Comparison of ENCODE assay signal across 16 cellular contexts in genomic region chr3:179860275-179861107, GRCh38.
"Had no signal": no experiment of that assay in that cellular context is flagged by ENCODE, and none has a peak within 500 bp of the region (broad histone marks: within the 10 kb centered on the region; RNA-seq: fewer than 3 reads in every experiment).

No MANE protein-coding gene starts in this region.

- H3K4me3 Mint-ChIP-seq: activated naive CD4-positive, alpha-beta T cell treated with anti-CD3 and anti-CD28 coated beads, Interleukin-2, amount 10 ng/mL, durations not matched to agents 7 days and 5 days; T-helper 1 cell treated with Interleukin-12 subunit alpha and Interleukin-12 subunit beta and Interleukin-4 antibody, amounts not matched to agents 30 μg/mL and 1 μg/mL, for 36 hours had no signal

- FAIRE-seq: bronchial epithelial cell had no signal

- H3K4me1 Mint-ChIP-seq: activated naive CD4-positive, alpha-beta T cell treated with anti-CD3 and anti-CD28 coated beads, Interleukin-2, amount 10 ng/mL, durations not matched to agents 7 days and 5 days had no signal

- H3K36me3 ChIP-seq: adrenal gland, gastrocnemius medialis, left lung, spleen, stomach, vagina had no signal

- H3K27ac ChIP-seq: adrenal gland, gastrocnemius medialis, left lung, spleen, stomach, vagina had no signal

- ATAC-seq: esophagus mucosa, gastrocnemius medialis, left lung had no signal

- H3K4me3 ChIP-seq: adrenal gland, gastrocnemius medialis, left lung, spleen, stomach, vagina had no signal

- H3K9me3 Mint-ChIP-seq: activated naive CD4-positive, alpha-beta T cell treated with anti-CD3 and anti-CD28 coated beads, Interleukin-2, amount 10 ng/mL, durations not matched to agents 7 days and 5 days; T-helper 1 cell treated with Interleukin-12 subunit alpha and Interleukin-12 subunit beta and Interleukin-4 antibody, amounts not matched to agents 30 μg/mL and 1 μg/mL, for 36 hours had no signal

- H3K27me3 ChIP-seq: adrenal gland, gastrocnemius medialis, left lung, spleen, stomach, vagina had no signal

- H3K27me3 Mint-ChIP-seq: activated naive CD4-positive, alpha-beta T cell treated with anti-CD3 and anti-CD28 coated beads, Interleukin-2, amount 10 ng/mL, durations not matched to agents 7 days and 5 days had no signal

- DNase-seq: activated naive CD4-positive, alpha-beta T cell treated with anti-CD3 and anti-CD28 coated beads, Interleukin-2, amount 10 ng/mL, durations not matched to agents 7 days and 5 days; activated T-cell treated with anti-CD3 and anti-CD28 coated beads for 4 hours; adrenal gland; effector CD8-positive, alpha-beta T cell; gastrocnemius medialis; head of caudate nucleus; left lung; retina; spleen; stimulated activated CD4-positive, alpha-beta T cell treated with anti-CD3 and anti-CD28 coated beads, Interleukin-2, amount 100 ng/mL, for 24 hours; stomach; trophoblast cell had no signal

- H3K36me3 Mint-ChIP-seq: activated naive CD4-positive, alpha-beta T cell treated with anti-CD3 and anti-CD28 coated beads, Interleukin-2, amount 10 ng/mL, durations not matched to agents 7 days and 5 days had no signal

- H3K4me1 ChIP-seq: adrenal gland, gastrocnemius medialis, left lung, spleen, stomach, vagina had no signal

- H3K27ac Mint-ChIP-seq: activated naive CD4-positive, alpha-beta T cell treated with anti-CD3 and anti-CD28 coated beads, Interleukin-2, amount 10 ng/mL, durations not matched to agents 7 days and 5 days; T-helper 1 cell treated with Interleukin-12 subunit alpha and Interleukin-12 subunit beta and Interleukin-4 antibody, amounts not matched to agents 30 μg/mL and 1 μg/mL, for 36 hours had no signal

- H3K9me3 ChIP-seq: adrenal gland, gastrocnemius medialis, left lung, spleen, stomach, vagina had no signal
